ENCODE assay signal across 11 cellular contexts in genomic region chr22:19959587-19960490, GRCh38. TPM values are rescaled to one million over a fixed set of nuclear protein-coding genes. Genes with fewer than 3 reads are reported as not detected.
A peak's percentile ranks its signal among the peaks of the same experiment; 100 is the strongest.
DNase-seq lines count a peak whose midpoint lies in the region; FAIRE-seq and TF ChIP-seq lines count a peak whose summit lies in the region.
"Had no signal": no experiment of that assay in that cellular context is flagged by ENCODE, and none has a peak within 500 bp of the region (broad histone marks: within the 10 kb centered on the region; RNA-seq: fewer than 3 reads in every experiment).

No MANE protein-coding gene starts in this region.

- intact Hi-C loops in ascending aorta (cut with DNase I), result loop anchor here (10.0 kb wide), 2 partner anchors 155 to 475 kb away; partner anchors contain the start of genes RANBP1, SCARF2 and TRMT2A

- no peak overlapping the region for H3K9ac ChIP-seq in rectal smooth muscle tissue (ENCODE audit: low read length)

- H3K27me3 ChIP-seq in ascending aorta (no peaks in the 10 kb centered on the region), right atrium auricular region (no peaks in the 10 kb centered on the region), rectal smooth muscle tissue (ENCODE audit: control insufficient read depth, insufficient read depth, low read length) (no peaks in the 10 kb centered on the region)
- H3K27me3 ChIP-seq: dorsolateral prefrontal cortex, neutrophil had no signal

- no peaks in the 10 kb centered on the region for H3K9me3 ChIP-seq in ascending aorta
- no peaks in the 10 kb centered on the region for H3K9me3 ChIP-seq in right atrium auricular region
- H3K9me3 ChIP-seq: neutrophil had no signal

- H3K4me3 ChIP-seq in ascending aorta (peak overlapping the region; percentile 11 to 51), right atrium auricular region (peak overlapping the region in 1 of 2 donors; percentile 29), rectal smooth muscle tissue (ENCODE audit: low read length) (peak overlapping the region; percentile 40)

- peaks cover 2 to 14% of the 10 kb centered on the region in 2 donors for H3K4me1 ChIP-seq in ascending aorta
- peaks cover 0 to 46% of the 10 kb centered on the region in 2 donors for H3K4me1 ChIP-seq in right atrium auricular region
- H3K4me1 ChIP-seq in rectal smooth muscle tissue (ENCODE audit: control insufficient read depth, insufficient read depth, low read length), result peaks cover 5% of the 10 kb centered on the region

- TF ChIP-seq POLR2A in GM12892 (IDR thresholded peaks at IDR 0.05; ENCODE audit: low read depth, low read length) (no peak), H54 (IDR thresholded peaks at IDR 0.05; ENCODE audit: low read depth, low read length) (no peak)

- H3K27ac ChIP-seq in ascending aorta, result peak overlapping the region; percentile 46 to 71
- H3K27ac ChIP-seq in right atrium auricular region, result peak overlapping the region; percentile 19 to 52
- peak overlapping the region; percentile 38 for H3K27ac ChIP-seq in rectal smooth muscle tissue (ENCODE audit: low read depth, low read length)
- H3K27ac ChIP-seq: neutrophil had no signal

- FAIRE-seq in GM12892 (lab: Jason Lieb, UNC), result no peak
- no peak for FAIRE-seq in H54 (lab: Jason Lieb, UNC)

- TF ChIP-seq CTCF in ascending aorta (IDR thresholded peaks at IDR 0.05) (no peak), right atrium auricular region (IDR thresholded peaks at IDR 0.05) (no peak)

- H3K36me3 ChIP-seq in ascending aorta (peaks cover 9 to 17% of the 10 kb centered on the region in 2 donors), right atrium auricular region (peaks cover 16% of the 10 kb centered on the region), rectal smooth muscle tissue (ENCODE audit: control insufficient read depth, insufficient read depth, low read length) (peaks cover 10% of the 10 kb centered on the region)

- peak; percentile 2 for DNase-seq in GM12892 (ENCODE audit: insufficient read length)
- no peak for DNase-seq in ascending aorta (ENCODE audit: low spot score in 2 of 2)
- no peak for DNase-seq in right atrium auricular region (ENCODE audit: low spot score)
- DNase-seq in activated naive CD4-positive, alpha-beta T cell treated with Interleukin-2 at 50 U/mL for 16 hours, result no peak
- no peak for DNase-seq in H54 (ENCODE audit: insufficient read length, low spot score)
- no peak for DNase-seq in DMS153 treated with DMSO at 0.1 percent for 48 hours (lab: John Stamatoyannopoulos, UW; ENCODE audit: unreplicated experiment)
- DNase-seq in globus pallidus (ENCODE audit: low spot score), result no peak
- DNase-seq: NCI-H2107 had no signal

RNA-seq across cellular contexts. Expression of gene TXNRD2, which starts 18.2 kb away (rescaled TPM):
- polyA plus RNA-seq in GM12892 (2012; ENCODE audit: missing spikeins), result 10.2 TPM
- total RNA-seq in ascending aorta (46.0 TPM), right atrium auricular region (10 to 100 TPM; 16.2 to 18.4 TPM)

RNA-seq across cellular contexts. Expression of gene COMT, which starts 18.3 kb away (rescaled TPM):
- 34.5 TPM for polyA plus RNA-seq in GM12892 (2012; ENCODE audit: missing spikeins)
- 150 TPM for total RNA-seq in ascending aorta
- 100 to 1,000 TPM; 142 to 195 TPM for total RNA-seq in right atrium auricular region

RNA-seq across cellular contexts. Expression of gene ARVCF, which starts 56.8 kb away (rescaled TPM):
- polyA plus RNA-seq in GM12892 (2012; ENCODE audit: missing spikeins), result 0.72 TPM
- total RNA-seq in ascending aorta, result 252 TPM
- total RNA-seq in right atrium auricular region, result 10 to 100 TPM; 16.7 to 35.8 TPM
